Comparison of ENCODE assay signal across 1 cellular context in genomic region chr21:21295303-21295702, GRCh38.
TF ChIP-seq lines count a peak whose summit lies in the region.

No MANE protein-coding gene starts in this region.

TF ChIP-seq in K562, 482 proteins besides CTCF, POLR2A, EP300 and RAD21 (continued from another document):
- TF ChIP-seq E2F8 (IDR thresholded peaks at IDR 0.05; ENCODE audit: low read depth, partially characterized antibody), result no peak
- TF ChIP-seq TFE3 (CRISPR knock-in tag; IDR thresholded peaks at IDR 0.05), result peak; percentile 84
- no peak for TF ChIP-seq KLF6 (CRISPR knock-in tag; IDR thresholded peaks at IDR 0.05; ENCODE audit: borderline replicate concordance)
- peak; percentile 73 for TF ChIP-seq TOE1 (IDR thresholded peaks at IDR 0.05; ENCODE audit: borderline replicate concordance)
- no peak for TF ChIP-seq TOE1 (CRISPR knock-in tag; IDR thresholded peaks at IDR 0.05; ENCODE audit: borderline replicate concordance, low read depth)
